ENCODE assay signal across 12 cellular contexts in genomic region chr4:142656178-142656577, GRCh38.
DNase-seq lines count a peak whose midpoint lies in the region; ATAC-seq and TF ChIP-seq lines count a peak whose summit lies in the region.
"Had no signal": no experiment of that assay in that cellular context is flagged by ENCODE, and none has a peak within 500 bp of the region (broad histone marks: within the 10 kb centered on the region; RNA-seq: fewer than 3 reads in every experiment).

No MANE protein-coding gene starts in this region.

- peaks cover 20% of the 10 kb centered on the region for H3K9me3 Mint-ChIP-seq in activated T-helper 17 cell treated with anti-CD3 and anti-CD28 coated beads, Interleukin-2, amount 50 U/mL, for 72 hours

- DNase-seq in GM04504 (ENCODE audit: low read depth) (peak; percentile 6), NAMALWA (ENCODE audit: low spot score) (peak; percentile 12), mammary epithelial cell (peak; percentile 48), psoas muscle (peak; percentile 10 to 23), DMS153 (lab: John Stamatoyannopoulos, UW) (no peak), DMS79 (lab: John Stamatoyannopoulos, UW) (no peak)
- DNase-seq: DMS79 treated with DMSO at 0.1 percent for 48 hours, nucleus accumbens had no signal

- WGBS in mammary epithelial cell (ENCODE audit: low coverage, missing lambda C conversion rate): 94% methylated on average over 5 of the region's 5 CpGs
- 85 to 95% (median 93%) methylated on average over 5 of the region's 5 CpGs for whole genome bisulfite sequencing in psoas muscle, 3 donors

- intact Hi-C loops in mammary epithelial cell (cut with micrococcal nuclease) (no loop called here), psoas muscle (cut with DNase I) (no loop called here)

- H3K79me2 ChIP-seq in mammary epithelial cell (ENCODE audit: insufficient read depth, low read length): no peaks in the 10 kb centered on the region

- H3K36me3 ChIP-seq in mammary epithelial cell (ENCODE audit: insufficient read depth, low read length) (no peaks in the 10 kb centered on the region), psoas muscle (ENCODE audit: insufficient read depth in 1 of 2, low read depth in 1 of 2) (no peaks in the 10 kb centered on the region)
- H3K36me3 ChIP-seq: vagina had no signal

- H3K4me1 Mint-ChIP-seq in activated T-helper 17 cell treated with anti-CD3 and anti-CD28 coated beads, Interleukin-2, amount 50 U/mL, for 72 hours: no peaks in the 10 kb centered on the region
- H3K4me1 Mint-ChIP-seq: activated naive CD4-positive, alpha-beta T cell treated with anti-CD3 and anti-CD28 coated beads, Interleukin-2, amount 50 U/mL, for 24 hours had no signal

- no peak overlapping the region for H3K27ac ChIP-seq in mammary epithelial cell (ENCODE audit: insufficient read depth, low read depth, low read length)
- H3K27ac ChIP-seq in psoas muscle: no peak overlapping the region
- H3K27ac ChIP-seq: vagina had no signal

- in situ Hi-C loops in mammary epithelial cell (cut with MboI; ENCODE audit: low sequenced_read_pairs in 2 of 2): no loop called here

- no peak overlapping the region for H2AFZ ChIP-seq in mammary epithelial cell (ENCODE audit: low read depth, low read length)

- TF ChIP-seq CTCF in mammary epithelial cell (conservative IDR thresholded peaks at IDR 0.05 in 1 of 2, IDR thresholded peaks at IDR 0.05 in 1 of 2; ENCODE audit: extremely low read depth in 1 of 2, insufficient read depth in 1 of 2, low read depth in 1 of 2, low read length in 2 of 2) (no peak), psoas muscle (IDR thresholded peaks at IDR 0.05) (no peak)

- H3K27ac Mint-ChIP-seq in activated T-helper 17 cell treated with anti-CD3 and anti-CD28 coated beads, Interleukin-2, amount 50 U/mL, for 72 hours: no peak overlapping the region
- H3K27ac Mint-ChIP-seq: activated naive CD4-positive, alpha-beta T cell treated with anti-CD3 and anti-CD28 coated beads, Interleukin-2, amount 50 U/mL, for 24 hours had no signal

- no peak overlapping the region for H3K4me3 Mint-ChIP-seq in activated T-helper 17 cell treated with anti-CD3 and anti-CD28 coated beads, Interleukin-2, amount 50 U/mL, for 72 hours
- H3K4me3 Mint-ChIP-seq: activated naive CD4-positive, alpha-beta T cell treated with anti-CD3 and anti-CD28 coated beads, Interleukin-2, amount 50 U/mL, for 24 hours had no signal

- CTCF ChIA-PET in mammary epithelial cell (lab: Charles Lee; ENCODE audit: low non-redundant PET): no interaction called here

- H3K4me1 ChIP-seq in mammary epithelial cell (ENCODE audit: insufficient read depth, low read length) (no peaks in the 10 kb centered on the region), psoas muscle (no peaks in the 10 kb centered on the region)
- H3K4me1 ChIP-seq: vagina had no signal

- H3K9me3 ChIP-seq in mammary epithelial cell (replicated peaks; ENCODE audit: insufficient read depth, low read length): peaks cover 32% of the 10 kb centered on the region
- H3K9me3 ChIP-seq in psoas muscle: peaks cover 62% of the 10 kb centered on the region

- H3K4me3 ChIP-seq in mammary epithelial cell (replicated peaks in 1 of 3; ENCODE audit: insufficient read depth in 1 of 3, low read depth in 2 of 3, low read length in 3 of 3) (no peak overlapping the region), psoas muscle (no peak overlapping the region)
- H3K4me3 ChIP-seq: vagina had no signal

- H3K36me3 Mint-ChIP-seq in activated T-helper 17 cell treated with anti-CD3 and anti-CD28 coated beads, Interleukin-2, amount 50 U/mL, for 72 hours (ENCODE audit: low read depth): peaks cover 9% of the 10 kb centered on the region

- H4K20me1 ChIP-seq in mammary epithelial cell (ENCODE audit: insufficient read depth, low read length): no peaks in the 10 kb centered on the region

- no peak overlapping the region for H3K4me2 ChIP-seq in mammary epithelial cell (ENCODE audit: insufficient read depth, low read depth, low read length)

- BruUV-seq in mammary epithelial cell (replicated peaks; lab: Mats Ljungman, UMichigan): no TSS peak

- H3K9ac ChIP-seq in mammary epithelial cell (ENCODE audit: insufficient read depth, low read length): no peak overlapping the region

- no peaks in the 10 kb centered on the region for H3K27me3 Mint-ChIP-seq in activated T-helper 17 cell treated with anti-CD3 and anti-CD28 coated beads, Interleukin-2, amount 50 U/mL, for 72 hours
- H3K27me3 Mint-ChIP-seq: activated naive CD4-positive, alpha-beta T cell treated with anti-CD3 and anti-CD28 coated beads, Interleukin-2, amount 50 U/mL, for 24 hours had no signal

- H3K27me3 ChIP-seq in mammary epithelial cell (ENCODE audit: insufficient read depth, low read length) (no peaks in the 10 kb centered on the region), psoas muscle (ENCODE audit: insufficient read depth in 3 of 3, low read length in 2 of 3) (no peaks in the 10 kb centered on the region)
- H3K27me3 ChIP-seq: vagina had no signal

- dilution Hi-C loops in mammary epithelial cell (cut with HindIII; ENCODE audit: low sequenced_read_pairs): no loop called here

- no peak for ATAC-seq in psoas muscle
- no peak for ATAC-seq in activated T-helper 17 cell treated with anti-CD3 and anti-CD28 coated beads, Interleukin-2, amount 50 U/mL, for 72 hours (replicated peaks)
- ATAC-seq: Panc1 had no signal

Comparison
In these comparisons a context has a peak if more than half of its experiments do, and no peak if none do; other contexts are left out.
1. DNase-seq: peak in GM04504 (single experiment), NAMALWA (single experiment), mammary epithelial cell (single experiment) and psoas muscle (2 of 2); none in DMS153 (single experiment) and DMS79 (single experiment).